ENCODE assay signal across 14 cellular contexts in genomic region chr10:33212061-33212748, GRCh38.
DNase-seq lines count a peak whose midpoint lies in the region; ATAC-seq, FAIRE-seq and TF ChIP-seq lines count a peak whose summit lies in the region.
"Had no signal": no experiment of that assay in that cellular context is flagged by ENCODE, and none has a peak within 500 bp of the region (broad histone marks: within the 10 kb centered on the region; RNA-seq: fewer than 3 reads in every experiment).

No MANE protein-coding gene starts in this region.

- no peak overlapping the region for H3K4me2 ChIP-seq in K562 (ENCODE audit: insufficient read depth, low read length)

- H3K27ac ChIP-seq in K562 (ENCODE audit: extremely low read depth, low read depth, low read length), result no peak overlapping the region
- peak overlapping the region; percentile 45 for H3K27ac ChIP-seq in subcutaneous abdominal adipose tissue (ENCODE audit: low read depth, low read length)
- H3K27ac ChIP-seq in effector memory CD4-positive, alpha-beta T cell (ENCODE audit: insufficient read depth, low read length, poor library complexity, severe bottlenecking), result no peak overlapping the region
- H3K27ac ChIP-seq: prostate gland had no signal

- H4K20me1 ChIP-seq in K562 (replicated peaks; ENCODE audit: control insufficient read depth, insufficient read depth, low read length), result peaks cover 3% of the 10 kb centered on the region; the same call in 1 of the 2 replicates

- no peak for TF ChIP-seq CTCF in K562 (IDR thresholded peaks at IDR 0.05 in 2 of 3, conservative IDR thresholded peaks at IDR 0.05 in 1 of 3; ENCODE audit: insufficient read depth in 2 of 3, low read depth in 1 of 3, low read length in 3 of 3)

- no peak for FAIRE-seq in K562 (lab: Jason Lieb, UNC)

- POLR2A ChIA-PET in K562 (lab: Yijun Ruan, JAX), result no interaction called here

- CTCF ChIA-PET in K562 (lab: Yijun Ruan, JAX; ENCODE audit: low intra/inter-chr PET ratio), result no interaction called here

- no peak for TF ChIP-seq EP300 in Ishikawa (IDR thresholded peaks at IDR 0.05; ENCODE audit: borderline replicate concordance)
- no peak for TF ChIP-seq EP300 in K562 (IDR thresholded peaks at IDR 0.05; ENCODE audit: low read length)

- TF ChIP-seq RAD21 in Ishikawa (IDR thresholded peaks at IDR 0.05; ENCODE audit: low read depth) (no peak), K562 (CRISPR knock-in tag; conservative IDR thresholded peaks at IDR 0.05 in 1 of 2, IDR thresholded peaks at IDR 0.05 in 1 of 2) (no peak)

- WGBS in K562 (ENCODE audit: insufficient coverage, low coverage, missing lambda C conversion rate), result 0% methylated on average over 4 of the region's 4 CpGs

- DNase-seq in K562 (ENCODE audit: extremely low read depth in 1 of 4, low spot score in 3 of 4) (no peak), left kidney (ENCODE audit: low read depth, low spot score) (peak; percentile 44), DMS153 treated with DMSO at 0.1 percent for 48 hours (lab: John Stamatoyannopoulos, UW; ENCODE audit: unreplicated experiment) (no peak)
- DNase-seq in effector memory CD4-positive, alpha-beta T cell, result no peak
- DNase-seq: activated naive CD4-positive, alpha-beta T cell treated with Interleukin-2 at 50 U/mL for 16 hours; CD4-positive, alpha-beta T cell; GDM1; NCI-H187 treated with DMSO at 0.1 percent for 48 hours; NCI-H774; stimulated activated naive CD4-positive, alpha-beta T cell had no signal

- TF ChIP-seq POLR2A in K562 (conservative IDR thresholded peaks at IDR 0.05), result no peak

- no peaks in the 10 kb centered on the region for H3K9me1 ChIP-seq in K562 (ENCODE audit: control insufficient read depth, insufficient read depth, low read length)

- no peaks in the 10 kb centered on the region for H3K4me1 ChIP-seq in K562 (replicated peaks in 1 of 2; ENCODE audit: control insufficient read depth in 2 of 2, insufficient read depth in 2 of 2, low read length in 2 of 2)
- peaks cover 9 to 39% (median 30%) of the 10 kb centered on the region in 5 donors for H3K4me1 ChIP-seq in subcutaneous abdominal adipose tissue (ENCODE audit: control insufficient read depth in 5 of 5, insufficient read depth in 5 of 5, low read length in 5 of 5)
- H3K4me1 ChIP-seq in effector memory CD4-positive, alpha-beta T cell (ENCODE audit: control insufficient read depth, insufficient read depth, low read length, poor library complexity, severe bottlenecking), result no peaks in the 10 kb centered on the region
- H3K4me1 ChIP-seq: prostate gland had no signal

- H3K27me3 ChIP-seq in K562 (ENCODE audit: control insufficient read depth in 2 of 2, insufficient read depth in 2 of 2, low read length in 2 of 2), result peaks cover 7% of the 10 kb centered on the region in 2 experiments; a peak in 4 of 5 replicates
- no peaks in the 10 kb centered on the region for H3K27me3 ChIP-seq in subcutaneous abdominal adipose tissue (ENCODE audit: control insufficient read depth in 5 of 5, insufficient read depth in 4 of 5, low read length in 5 of 5)
- H3K27me3 ChIP-seq in effector memory CD4-positive, alpha-beta T cell (replicated peaks; ENCODE audit: control insufficient read depth, insufficient read depth, low read length, poor library complexity, severe bottlenecking), result no peaks in the 10 kb centered on the region

- no peaks in the 10 kb centered on the region for H3K79me2 ChIP-seq in K562 (ENCODE audit: control insufficient read depth, insufficient read depth, low read length)

- intact Hi-C loops in K562 (cut with micrococcal nuclease), result no loop called here

- H2AFZ ChIP-seq in K562 (ENCODE audit: low read depth, low read length), result no peak overlapping the region

- no peak overlapping the region for H3K4me3 ChIP-seq in K562
- no peak overlapping the region for H3K4me3 ChIP-seq in subcutaneous abdominal adipose tissue (ENCODE audit: low read depth in 1 of 5, low read length in 5 of 5)
- H3K4me3 ChIP-seq in effector memory CD4-positive, alpha-beta T cell (ENCODE audit: insufficient read depth, low read depth, low read length, poor library complexity, severe bottlenecking), result no peak overlapping the region
- H3K4me3 ChIP-seq: prostate gland had no signal

- H3K9ac ChIP-seq in K562 (ENCODE audit: insufficient read depth in 1 of 2, low read depth in 2 of 2, low read length in 2 of 2), result no peak overlapping the region
- H3K9ac ChIP-seq in subcutaneous abdominal adipose tissue (ENCODE audit: low read length in 5 of 5), result peak overlapping the region in 1 of 5 donors; percentile 66

- BruUV-seq in K562 (replicated peaks; lab: Mats Ljungman, UMichigan), result no TSS peak

- in situ Hi-C loops in K562 (cut with MboI), result no loop called here

- H3K36me3 ChIP-seq in K562 (ENCODE audit: control insufficient read depth, insufficient read depth, low read length), result no peaks in the 10 kb centered on the region
- H3K36me3 ChIP-seq in subcutaneous abdominal adipose tissue (ENCODE audit: control insufficient read depth in 5 of 5, insufficient read depth in 5 of 5, low read length in 5 of 5), result peaks cover 27 to 94% (median 81%) of the 10 kb centered on the region in 5 donors
- no peaks in the 10 kb centered on the region for H3K36me3 ChIP-seq in effector memory CD4-positive, alpha-beta T cell (ENCODE audit: control insufficient read depth, insufficient read depth, low read length)
- H3K36me3 ChIP-seq: prostate gland had no signal

- ATAC-seq in K562 (no peak), HG03565 (IDR thresholded peaks at IDR 0.05; ENCODE audit: unreplicated experiment) (no peak)

- no peaks in the 10 kb centered on the region for H3K9me3 ChIP-seq in K562 (replicated peaks; ENCODE audit: control insufficient read depth, insufficient read depth, low read depth, low read length)
- no peaks in the 10 kb centered on the region for H3K9me3 ChIP-seq in subcutaneous abdominal adipose tissue (ENCODE audit: control insufficient read depth in 5 of 5, low read length in 5 of 5)
- no peaks in the 10 kb centered on the region for H3K9me3 ChIP-seq in effector memory CD4-positive, alpha-beta T cell (ENCODE audit: control insufficient read depth, low read length)
- H3K9me3 ChIP-seq: prostate gland had no signal

TF ChIP-seq in Ishikawa, 13 proteins besides CTCF, POLR2A, EP300 and RAD21:
- no peak for TF ChIP-seq NFIC (IDR thresholded peaks at IDR 0.05)
- peak; percentile 24; the same call in 1 of the 2 replicates for TF ChIP-seq CEBPB (IDR thresholded peaks at IDR 0.05)
TF ChIP-seq in Ishikawa: peak in this region for 1.

TF ChIP-seq in K562, 482 proteins besides CTCF, POLR2A, EP300 and RAD21:
- TF ChIP-seq CEBPB (tag; IDR thresholded peaks at IDR 0.05) (peak; percentile 30; the same call in 1 of the 2 replicates), ZNF282 (CRISPR knock-in tag; IDR thresholded peaks at IDR 0.05) (no peak)
